9 cellular contexts compared by ENCODE assay signal in genomic region chr6:33407132-33407718, GRCh38. TPM values are rescaled to one million over a fixed set of nuclear protein-coding genes. Genes with fewer than 3 reads are reported as not detected.
A peak's percentile ranks its signal among the peaks of the same experiment; 100 is the strongest.
DNase-seq lines count a peak whose midpoint lies in the region; ATAC-seq lines count a peak whose summit lies in the region.
"Had no signal": no experiment of that assay in that cellular context is flagged by ENCODE, and none has a peak within 500 bp of the region (broad histone marks: within the 10 kb centered on the region; RNA-seq: fewer than 3 reads in every experiment).

No MANE protein-coding gene starts in this region.

- no peak for ATAC-seq in HG03432 (IDR thresholded peaks at IDR 0.05; ENCODE audit: unreplicated experiment)
- ATAC-seq: esophagus mucosa had no signal

- DNase-seq in NCI-H524 (lab: John Stamatoyannopoulos, UW) = peak; percentile 19 to 47
- DNase-seq in NCI-H524 treated with DMSO at 0.1 percent for 48 hours (lab: John Stamatoyannopoulos, UW) = no peak
- peak; percentile 29 for DNase-seq in MV-4-11 (lab: John Stamatoyannopoulos, UW)
- DNase-seq in cerebellar cortex (ENCODE audit: low spot score) = peak; percentile 53
- DNase-seq in renal cortical epithelial cell (ENCODE audit: low read depth) = peak; percentile 72
- DNase-seq in COLO829 (ENCODE audit: low spot score) = no peak
- no peak for DNase-seq in NCI-H1092 treated with DMSO at 0.1 percent for 48 hours (lab: John Stamatoyannopoulos, UW)

RNA-seq across cellular contexts. Expression of gene PHF1, which starts 3.6 kb away (rescaled TPM):
- 11.1 and 16.7 TPM in 2 replicates for total RNA-seq in renal cortical epithelial cell

RNA-seq across cellular contexts. Expression of gene CUTA, which starts 10.7 kb away (rescaled TPM):
- 74.7 and 90.5 TPM in 2 replicates for total RNA-seq in renal cortical epithelial cell

RNA-seq across cellular contexts. Expression of gene SYNGAP1, which starts 12.6 kb away (rescaled TPM):
- total RNA-seq in renal cortical epithelial cell = 1.0 and 5.9 TPM in 2 replicates

RNA-seq across cellular contexts. Expression of gene KIFC1, which starts 15.6 kb away (rescaled TPM):
- total RNA-seq in renal cortical epithelial cell = 0.70 and 10.9 TPM in 2 replicates

RNA-seq across cellular contexts. Expression of gene ZBTB9, which starts 47.2 kb away (rescaled TPM):
- 4.7 and 9.7 TPM in 2 replicates for total RNA-seq in renal cortical epithelial cell

Comparison
In these comparisons a context has a peak if more than half of its experiments do, and no peak if none do; other contexts are left out.
1. DNase-seq: peak in NCI-H524 (2 of 2), MV-4-11 (single experiment), cerebellar cortex (single experiment) and renal cortical epithelial cell (single experiment); none in NCI-H524 treated with DMSO at 0.1 percent for 48 hours (single experiment), COLO829 (single experiment) and NCI-H1092 treated with DMSO at 0.1 percent for 48 hours (single experiment).